In the genomic region with DNA sequence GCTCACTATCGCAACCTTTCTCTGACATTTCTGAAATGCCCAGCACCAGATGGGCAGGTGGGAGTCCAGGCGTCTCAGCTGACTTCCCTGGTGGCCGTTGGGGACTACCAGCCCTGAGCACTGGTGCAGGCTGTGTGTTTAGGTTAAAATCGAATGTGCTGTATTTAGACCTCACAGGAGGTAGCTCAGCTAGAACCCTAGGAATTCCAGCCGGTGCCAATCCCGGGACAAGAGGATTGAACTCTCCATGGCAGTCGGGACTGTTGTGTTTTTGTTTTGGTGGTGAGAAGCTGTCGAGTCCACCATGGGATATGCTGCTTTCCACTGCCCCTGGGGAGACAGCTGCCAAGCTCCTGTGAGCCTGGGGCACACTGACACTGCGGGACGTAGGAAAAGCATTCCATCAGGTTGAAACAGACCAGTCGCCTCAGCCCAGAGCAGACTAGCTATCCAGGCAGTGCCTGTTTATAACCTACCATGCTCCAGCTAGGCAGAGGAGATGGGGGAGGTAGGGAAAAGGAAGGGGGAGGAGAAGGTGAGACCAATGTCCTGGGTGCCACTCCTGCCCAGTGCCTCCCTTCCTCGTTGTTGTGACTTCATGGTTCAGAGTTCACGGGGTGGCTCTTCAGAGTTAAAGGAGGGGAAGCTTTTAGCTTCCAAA, we compare ENCODE assay signal across 8 cellular contexts. TPM values are rescaled to one million over a fixed set of nuclear protein-coding genes. Genes with fewer than 3 reads are reported as not detected.
A peak's percentile ranks its signal among the peaks of the same experiment; 100 is the strongest.
DNase-seq lines count a peak whose midpoint lies in the region; ATAC-seq and TF ChIP-seq lines count a peak whose summit lies in the region.
"Had no signal": no experiment of that assay in that cellular context is flagged by ENCODE, and none has a peak within 500 bp of the region (broad histone marks: within the 10 kb centered on the region; RNA-seq: fewer than 3 reads in every experiment).

No MANE protein-coding gene starts in this region.

- H3K9me3 ChIP-seq in thoracic aorta: no peaks in the 10 kb centered on the region

- H3K4me1 ChIP-seq in thoracic aorta (ENCODE audit: control insufficient read depth in 1 of 2, low read depth in 2 of 2): peaks cover 76 to 100% of the 10 kb centered on the region in 2 donors

- in situ Hi-C loops in astrocyte of the cerebellum (cut with HindIII; ENCODE audit: low sequenced_read_pairs): loop anchor here (10.0 kb wide), 1 partner anchor 61 kb away; no protein-coding TSS in a partner anchor

- TF ChIP-seq CTCF in astrocyte of the cerebellum (IDR thresholded peaks at IDR 0.05; ENCODE audit: low read depth, low read length, missing control alignments) (no peak), thoracic aorta (IDR thresholded peaks at IDR 0.05) (no peak)

- peaks cover 21% of the 10 kb centered on the region for H3K36me3 ChIP-seq in thoracic aorta

- ATAC-seq in thoracic aorta (ENCODE audit: insufficient number of reproducible peaks, low FRiP score, low read depth) (peak; percentile 38), HG03432 (IDR thresholded peaks at IDR 0.05; ENCODE audit: unreplicated experiment) (no peak), GM18861 (IDR thresholded peaks at IDR 0.05; ENCODE audit: unreplicated experiment) (no peak)

- H3K27me3 ChIP-seq in thoracic aorta (replicated peaks; ENCODE audit: insufficient read depth): no peaks in the 10 kb centered on the region

- H3K4me3 ChIP-seq in astrocyte of the cerebellum (ENCODE audit: low read depth, low read length) (no peak overlapping the region), thoracic aorta (peak overlapping the region; percentile 13)

- DNase-seq in LoVo (ENCODE audit: low spot score): peak; percentile 75
- peak; percentile 84 for DNase-seq in astrocyte of the cerebellum (ENCODE audit: low read depth)
- DNase-seq in hepatic stellate cell (ENCODE audit: low spot score): peak; percentile 82
- DNase-seq in thoracic aorta (ENCODE audit: low spot score): peak; percentile 51
- DNase-seq in ecto neural progenitor cell (ENCODE audit: low spot score): no peak
- DNase-seq: stimulated activated CD4-positive, alpha-beta T cell treated with anti-CD3 and anti-CD28 coated beads, Interleukin-4, amount 100 ng/mL, for 4 hours had no signal

- H3K27ac ChIP-seq in thoracic aorta: peak overlapping the region; percentile 97 to 98

RNA-seq across cellular contexts. Expression of gene MICAL2, which starts 52.9 kb away (rescaled TPM):
- total RNA-seq in thoracic aorta: 100 to 1,000 TPM; 791 to 989 TPM
